In genomic region chr1:111200802-111201161, GRCh38 we compare ENCODE assay signal across 1 cellular context.
TF ChIP-seq lines count a peak whose summit lies in the region.

No MANE protein-coding gene starts in this region.

TF ChIP-seq in HepG2, 621 proteins besides CTCF, POLR2A, EP300 and RAD21:
- TF ChIP-seq ZMAT3 (CRISPR knock-in tag; conservative IDR thresholded peaks at IDR 0.05) (no peak), MAFK (conservative IDR thresholded peaks at IDR 0.05 in 1 of 2, IDR thresholded peaks at IDR 0.05 in 1 of 2; ENCODE audit: low read length in 2 of 2) (peak; percentile 64 to 73), MTF2 (CRISPR knock-in tag; IDR thresholded peaks at IDR 0.05; ENCODE audit: borderline replicate concordance) (no peak), ARID5B (CRISPR knock-in tag; IDR thresholded peaks at IDR 0.05) (no peak), NCOA2 (CRISPR knock-in tag; IDR thresholded peaks at IDR 0.05) (no peak), ZNF24 (IDR thresholded peaks at IDR 0.05) (no peak), ZBTB42 (CRISPR knock-in tag; IDR thresholded peaks at IDR 0.05) (0 out of 2 replicates have a peak, but pooled peaks have one; percentile 14), GATAD1 (CRISPR knock-in tag; IDR thresholded peaks at IDR 0.05) (no peak), MAFF (IDR thresholded peaks at IDR 0.05; ENCODE audit: low read depth, low read length) (0 out of 2 replicates have a peak, but pooled peaks have one; percentile 57), ZNF101 (CRISPR knock-in tag; IDR thresholded peaks at IDR 0.05; ENCODE audit: borderline replicate concordance, low read depth) (no peak), SRSF9 (IDR thresholded peaks at IDR 0.05; ENCODE audit: borderline replicate concordance, insufficient read depth, low read depth, low read length, poor library complexity, severe bottlenecking) (no peak), FOXK2 (IDR thresholded peaks at IDR 0.05) (no peak), ZNF562 (CRISPR knock-in tag; IDR thresholded peaks at IDR 0.05; ENCODE audit: borderline replicate concordance) (no peak)
- TF ChIP-seq, protein P1, sequence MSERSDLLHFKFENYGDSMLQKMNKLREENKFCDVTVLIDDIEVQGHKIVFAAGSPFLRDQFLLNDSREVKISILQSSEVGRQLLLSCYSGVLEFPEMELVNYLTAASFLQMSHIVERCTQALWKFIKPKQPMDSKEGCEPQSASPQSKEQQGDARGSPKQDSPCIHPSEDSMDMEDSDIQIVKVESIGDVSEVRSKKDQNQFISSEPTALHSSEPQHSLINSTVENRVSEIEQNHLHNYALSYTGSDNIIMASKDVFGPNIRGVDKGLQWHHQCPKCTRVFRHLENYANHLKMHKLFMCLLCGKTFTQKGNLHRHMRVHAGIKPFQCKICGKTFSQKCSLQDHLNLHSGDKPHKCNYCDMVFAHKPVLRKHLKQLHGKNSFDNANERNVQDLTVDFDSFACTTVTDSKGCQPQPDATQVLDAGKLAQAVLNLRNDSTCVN (CRISPR knock-in tag; IDR thresholded peaks at IDR 0.05; ENCODE audit: borderline replicate concordance), result no peak
- TF ChIP-seq, protein P2, sequence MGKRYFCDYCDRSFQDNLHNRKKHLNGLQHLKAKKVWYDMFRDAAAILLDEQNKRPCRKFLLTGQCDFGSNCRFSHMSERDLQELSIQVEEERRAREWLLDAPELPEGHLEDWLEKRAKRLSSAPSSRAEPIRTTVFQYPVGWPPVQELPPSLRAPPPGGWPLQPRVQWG (CRISPR knock-in tag; IDR thresholded peaks at IDR 0.05; ENCODE audit: borderline replicate concordance, low read depth), result no peak
- TF ChIP-seq, protein P3, sequence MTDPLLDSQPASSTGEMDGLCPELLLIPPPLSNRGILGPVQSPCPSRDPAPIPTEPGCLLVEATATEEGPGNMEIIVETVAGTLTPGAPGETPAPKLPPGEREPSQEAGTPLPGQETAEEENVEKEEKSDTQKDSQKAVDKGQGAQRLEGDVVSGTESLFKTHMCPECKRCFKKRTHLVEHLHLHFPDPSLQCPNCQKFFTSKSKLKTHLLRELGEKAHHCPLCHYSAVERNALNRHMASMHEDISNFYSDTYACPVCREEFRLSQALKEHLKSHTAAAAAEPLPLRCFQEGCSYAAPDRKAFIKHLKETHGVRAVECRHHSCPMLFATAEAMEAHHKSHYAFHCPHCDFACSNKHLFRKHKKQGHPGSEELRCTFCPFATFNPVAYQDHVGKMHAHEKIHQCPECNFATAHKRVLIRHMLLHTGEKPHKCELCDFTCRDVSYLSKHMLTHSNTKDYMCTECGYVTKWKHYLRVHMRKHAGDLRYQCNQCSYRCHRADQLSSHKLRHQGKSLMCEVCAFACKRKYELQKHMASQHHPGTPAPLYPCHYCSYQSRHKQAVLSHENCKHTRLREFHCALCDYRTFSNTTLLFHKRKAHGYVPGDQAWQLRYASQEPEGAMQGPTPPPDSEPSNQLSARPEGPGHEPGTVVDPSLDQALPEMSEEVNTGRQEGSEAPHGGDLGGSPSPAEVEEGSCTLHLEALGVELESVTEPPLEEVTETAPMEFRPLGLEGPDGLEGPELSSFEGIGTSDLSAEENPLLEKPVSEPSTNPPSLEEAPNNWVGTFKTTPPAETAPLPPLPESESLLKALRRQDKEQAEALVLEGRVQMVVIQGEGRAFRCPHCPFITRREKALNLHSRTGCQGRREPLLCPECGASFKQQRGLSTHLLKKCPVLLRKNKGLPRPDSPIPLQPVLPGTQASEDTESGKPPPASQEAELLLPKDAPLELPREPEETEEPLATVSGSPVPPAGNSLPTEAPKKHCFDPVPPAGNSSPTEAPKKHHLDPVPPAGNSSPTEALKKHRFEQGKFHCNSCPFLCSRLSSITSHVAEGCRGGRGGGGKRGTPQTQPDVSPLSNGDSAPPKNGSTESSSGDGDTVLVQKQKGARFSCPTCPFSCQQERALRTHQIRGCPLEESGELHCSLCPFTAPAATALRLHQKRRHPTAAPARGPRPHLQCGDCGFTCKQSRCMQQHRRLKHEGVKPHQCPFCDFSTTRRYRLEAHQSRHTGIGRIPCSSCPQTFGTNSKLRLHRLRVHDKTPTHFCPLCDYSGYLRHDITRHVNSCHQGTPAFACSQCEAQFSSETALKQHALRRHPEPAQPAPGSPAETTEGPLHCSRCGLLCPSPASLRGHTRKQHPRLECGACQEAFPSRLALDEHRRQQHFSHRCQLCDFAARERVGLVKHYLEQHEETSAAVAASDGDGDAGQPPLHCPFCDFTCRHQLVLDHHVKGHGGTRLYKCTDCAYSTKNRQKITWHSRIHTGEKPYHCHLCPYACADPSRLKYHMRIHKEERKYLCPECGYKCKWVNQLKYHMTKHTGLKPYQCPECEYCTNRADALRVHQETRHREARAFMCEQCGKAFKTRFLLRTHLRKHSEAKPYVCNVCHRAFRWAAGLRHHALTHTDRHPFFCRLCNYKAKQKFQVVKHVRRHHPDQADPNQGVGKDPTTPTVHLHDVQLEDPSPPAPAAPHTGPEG (CRISPR knock-in tag; IDR thresholded peaks at IDR 0.05), result no peak
TF ChIP-seq in HepG2: peak in this region for 3.
